ENCODE assay signal across 10 cellular contexts in genomic region chr2:51053213-51053612, GRCh38. TPM values are rescaled to one million over a fixed set of nuclear protein-coding genes. Genes with fewer than 3 reads are reported as not detected.
"Had no signal": no experiment of that assay in that cellular context is flagged by ENCODE, and none has a peak within 500 bp of the region (broad histone marks: within the 10 kb centered on the region; RNA-seq: fewer than 3 reads in every experiment).

No MANE protein-coding gene starts in this region.

- H3K4me3 ChIP-seq: GM23248, GM23338, HAP-1 had no signal

- H3K27ac ChIP-seq: GM23248 had no signal

- H3K4me2 ChIP-seq: GM23338 had no signal

- FAIRE-seq: H1, H54 had no signal

- H3K36me3 ChIP-seq: HAP-1 had no signal

- DNase-seq: GM23248, GOT3, H7, H9, HCEC 1CT, HFFc6 had no signal

- H2AFZ ChIP-seq: GM23248, GM23338 had no signal

- H3K9ac ChIP-seq: GM23248 had no signal

- H3K4me1 ChIP-seq: HAP-1 had no signal

RNA-seq across cellular contexts. Expression of gene NRXN1, which starts 21.3 kb away (rescaled TPM):
- polyA plus RNA-seq: GM23248 had no signal
